ENCODE assay signal across 3 cellular contexts in genomic region chr10:87170705-87171104, GRCh38. TPM values are rescaled to one million over a fixed set of nuclear protein-coding genes. Genes with fewer than 3 reads are reported as not detected.
"Had no signal": no experiment of that assay in that cellular context is flagged by ENCODE, and none has a peak within 500 bp of the region (broad histone marks: within the 10 kb centered on the region; RNA-seq: fewer than 3 reads in every experiment).

No MANE protein-coding gene starts in this region.

RNA-seq across cellular contexts. Expression of gene NUTM2A, which starts 54.5 kb away (rescaled TPM):
- total RNA-seq: GM23338, HT-29 had no signal
- polyA plus RNA-seq: IgD-negative memory B cell had no signal
